In the genomic region with DNA sequence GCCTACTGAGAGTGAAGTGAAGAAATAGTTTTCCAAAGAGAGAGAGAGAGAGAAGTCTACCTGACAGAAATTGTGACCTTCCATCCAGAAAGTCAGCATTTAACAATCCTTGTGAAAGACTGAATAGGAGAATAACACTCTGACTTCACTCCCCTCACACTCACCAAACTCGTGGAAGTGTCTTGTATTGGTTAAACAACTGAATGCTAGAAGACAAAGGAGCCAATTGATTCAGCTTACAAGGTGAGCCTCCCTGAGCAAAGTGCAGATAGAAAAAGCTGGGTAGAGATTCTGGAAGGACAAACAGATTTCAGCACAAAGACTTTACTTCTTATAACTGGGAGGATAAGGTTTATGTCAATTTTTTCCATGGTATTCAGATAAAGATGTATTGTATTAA, we compare ENCODE assay signal across 30 cellular contexts. TPM values are rescaled to one million over a fixed set of nuclear protein-coding genes. Genes with fewer than 3 reads are reported as not detected.
"Had no signal": no experiment of that assay in that cellular context is flagged by ENCODE, and none has a peak within 500 bp of the region (broad histone marks: within the 10 kb centered on the region; RNA-seq: fewer than 3 reads in every experiment).

No MANE protein-coding gene starts in this region.

- H3K4me1 ChIP-seq: gastroesophageal sphincter, heart left ventricle, left lung, parathyroid adenoma, prostate gland, right atrium auricular region, sigmoid colon, testis, tibial artery had no signal

- H3K4me1 Mint-ChIP-seq: natural killer cell; stimulated activated memory B cell treated with anti-CD40 and anti-IgM and Interleukin-4, amounts not matched to agents 10 μg/mL and 1 μg/mL and 100 μg/mL, for 72 hours had no signal

- H3K9me3 ChIP-seq: neutrophil, prostate gland, testis had no signal

- H3K27ac Mint-ChIP-seq: natural killer cell; stimulated activated memory B cell treated with anti-CD40 and anti-IgM and Interleukin-4, amounts not matched to agents 10 μg/mL and 1 μg/mL and 100 μg/mL, for 72 hours; type B pancreatic cell had no signal

- H3K9ac ChIP-seq: parathyroid adenoma had no signal

- ATAC-seq: foreskin keratinocyte; gastroesophageal sphincter; heart left ventricle; left cardiac atrium; left lung; natural killer cell; stimulated activated memory B cell treated with anti-CD40 and anti-IgM and Interleukin-4, amounts not matched to agents 10 μg/mL and 1 μg/mL and 100 μg/mL, for 72 hours; stimulated activated naive CD8-positive, alpha-beta T cell treated with anti-CD3 and anti-CD28 coated beads, Interleukin-15, Interleukin-2, amounts not matched to agents 100 U/mL and 50 U/mL, for 24 hours had no signal

- H3K27me3 ChIP-seq: esophagus muscularis mucosa, foreskin keratinocyte, gastroesophageal sphincter, heart left ventricle, hepatocyte, left lung, neutrophil, right atrium auricular region, sigmoid colon, testis, tibial artery had no signal

- H3K36me3 Mint-ChIP-seq: type B pancreatic cell had no signal

- H3K27me3 Mint-ChIP-seq: stimulated activated memory B cell treated with anti-CD40 and anti-IgM and Interleukin-4, amounts not matched to agents 10 μg/mL and 1 μg/mL and 100 μg/mL, for 72 hours; type B pancreatic cell had no signal

- H2AFZ ChIP-seq: hepatocyte, parathyroid adenoma had no signal

- H3K4me3 ChIP-seq: coronary artery, esophagus muscularis mucosa, gastroesophageal sphincter, heart left ventricle, hepatocyte, left lung, prostate gland, right atrium auricular region, sigmoid colon, testis, tibial artery had no signal

- H3K36me3 ChIP-seq: esophagus muscularis mucosa, gastroesophageal sphincter, heart left ventricle, left lung, neutrophil, prostate gland, right atrium auricular region, sigmoid colon, tibial artery had no signal

- H3K4me3 Mint-ChIP-seq: natural killer cell; stimulated activated memory B cell treated with anti-CD40 and anti-IgM and Interleukin-4, amounts not matched to agents 10 μg/mL and 1 μg/mL and 100 μg/mL, for 72 hours; type B pancreatic cell had no signal

- DNase-seq: dermis blood vessel endothelial cell; effector memory CD4-positive, alpha-beta T cell; heart left ventricle; left cardiac atrium; left lung; mesendoderm; midbrain; natural killer cell; sigmoid colon; stimulated activated CD4-positive, alpha-beta T cell treated with anti-CD3 and anti-CD28 coated beads, Interleukin-4, amount 100 ng/mL, for 4 hours; stimulated activated naive CD8-positive, alpha-beta T cell treated with anti-CD3 and anti-CD28 coated beads, Interleukin-15, Interleukin-2, amounts not matched to agents 100 U/mL and 50 U/mL, for 24 hours; substantia nigra; testis; tibial artery had no signal

- H3K4me2 ChIP-seq: hepatocyte had no signal

- H3K79me2 ChIP-seq: hepatocyte, parathyroid adenoma had no signal

- H3K27ac ChIP-seq: coronary artery, esophagus muscularis mucosa, foreskin keratinocyte, gastroesophageal sphincter, heart left ventricle, hepatocyte, left lung, neutrophil, parathyroid adenoma, prostate gland, right atrium auricular region, sigmoid colon, testis, tibial artery had no signal

RNA-seq across cellular contexts. Expression of gene OSTN, which starts 40.8 kb away (rescaled TPM):
- total RNA-seq: dermis blood vessel endothelial cell, endothelial cell of umbilical vein, epithelial cell of proximal tubule, esophagus muscularis mucosa, foreskin keratinocyte, gastroesophageal sphincter, left lung, lower leg skin, lung microvascular endothelial cell, natural killer cell, omental fat pad, testis had no signal
- polyA plus RNA-seq: endothelial cell of umbilical vein, foreskin keratinocyte, heart left ventricle, sigmoid colon had no signal
